12 cellular contexts compared by ENCODE assay signal in the genomic region with DNA sequence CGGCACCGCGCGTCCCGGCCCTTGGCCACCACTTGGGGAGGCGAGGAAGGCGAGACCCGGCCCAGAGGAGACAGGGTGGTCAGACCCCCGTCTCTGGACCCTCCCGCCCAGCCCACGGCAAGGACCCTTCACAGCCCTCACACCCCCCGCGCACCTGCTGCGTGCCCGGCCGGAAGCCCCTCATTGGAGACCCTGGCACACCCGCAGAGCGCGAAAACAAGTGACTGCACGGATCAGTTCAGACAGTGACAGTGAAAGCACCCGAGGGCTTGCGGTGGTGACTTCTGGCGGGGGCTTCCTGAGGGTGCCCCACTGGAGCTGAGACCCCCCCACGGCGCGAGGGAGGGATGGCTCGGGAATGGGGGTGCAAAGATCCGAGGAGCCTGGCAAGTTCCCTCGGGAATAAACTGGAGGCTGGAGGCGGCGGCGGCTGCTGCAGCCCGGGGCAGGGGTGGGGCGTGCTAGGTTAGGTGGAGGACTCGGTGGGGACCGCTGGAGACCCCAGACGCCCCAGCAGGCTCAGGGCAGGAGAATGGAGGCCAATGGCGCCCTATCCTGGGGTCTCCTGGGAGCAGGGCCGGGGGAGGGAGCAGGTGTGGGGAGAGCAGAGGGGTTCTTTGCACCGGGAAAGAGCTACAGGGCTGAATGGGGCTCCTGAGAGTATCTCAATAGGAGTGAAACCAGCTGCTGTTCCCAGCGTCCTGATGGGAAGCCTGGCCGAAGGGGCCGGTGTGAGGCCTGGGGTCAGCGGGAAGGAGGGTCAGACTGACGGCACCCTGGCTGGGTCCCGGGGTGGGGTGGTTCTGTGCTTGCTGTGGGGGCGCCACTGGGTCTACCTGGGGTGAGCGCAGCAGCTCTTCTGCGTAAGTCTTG. TPM values are rescaled to one million over a fixed set of nuclear protein-coding genes. Genes with fewer than 3 reads are reported as not detected.
DNase-seq lines count a peak whose midpoint lies in the region; TF ChIP-seq lines count a peak whose summit lies in the region.
"Had no signal": no experiment of that assay in that cellular context is flagged by ENCODE, and none has a peak within 500 bp of the region (broad histone marks: within the 10 kb centered on the region; RNA-seq: fewer than 3 reads in every experiment).

No MANE protein-coding gene starts in this region.

- no peaks in the 10 kb centered on the region for H3K79me2 ChIP-seq in PC-9 (ENCODE audit: low read depth)

- H3K9ac ChIP-seq in iPS-18a (ENCODE audit: low read length) = no peak overlapping the region

- peaks cover 6% of the 10 kb centered on the region; the same call in 1 of the 2 replicates for H3F3A ChIP-seq in PC-9 (ENCODE audit: insufficient read depth, low read depth)

- intact Hi-C loops in PC-9 (cut with micrococcal nuclease; ENCODE audit: unreplicated experiment) = no loop called here

- H3K4me1 ChIP-seq in BE2C (peaks cover 26% of the 10 kb centered on the region), PC-9 (replicated peaks; ENCODE audit: insufficient read depth) (peaks cover 4% of the 10 kb centered on the region; the same call in 1 of the 2 replicates), iPS-18a (ENCODE audit: control insufficient read depth, low read depth, low read length) (no peaks in the 10 kb centered on the region)

- H2AFZ ChIP-seq in PC-9 = no peak overlapping the region

- 0 out of 2 replicates have a peak, but pooled peaks cover 4% of the 10 kb centered on the region for H4K20me1 ChIP-seq in PC-9 (ENCODE audit: insufficient read depth)

- CTCF ChIA-PET in PC-9 (lab: Charles Lee) = interaction anchor here (0.6 to 0.7 kb wide), 3 partner anchors 27 to 641 kb away, joined by 3 to 7 read pairs (median 4); no protein-coding TSS in a partner anchor

- no peak for DNase-seq in BE2C
- peak; percentile 62 for DNase-seq in DMS53 (lab: John Stamatoyannopoulos, UW)
- no peak for DNase-seq in PC-9
- no peak for DNase-seq in hippocampal formation (lab: John Stamatoyannopoulos, UW)
- no peak for DNase-seq in G401 (ENCODE audit: low spot score)
- DNase-seq in amniotic stem cell (lab: John Stamatoyannopoulos, UW) = no peak
- DNase-seq: activated CD4-positive, alpha-beta T cell treated with anti-CD3 and anti-CD28 coated beads for 48 hours; activated naive CD4-positive, alpha-beta T cell treated with anti-CD3 and anti-CD28 coated beads for 36 hours; dermis blood vessel endothelial cell; mesenchymal stem cell had no signal

- POLR2A ChIA-PET in PC-9 (lab: Charles Lee; ENCODE audit: unreplicated experiment) = no interaction called here

- H3K27ac ChIP-seq in PC-9 (no peak overlapping the region), iPS-18a (ENCODE audit: low read length) (no peak overlapping the region)

- BruUV-seq in PC-9 (replicated peaks; lab: Mats Ljungman, UMichigan) = no TSS peak

- H3K9me3 ChIP-seq in BE2C = no peaks in the 10 kb centered on the region
- H3K9me3 ChIP-seq in PC-9 (ENCODE audit: insufficient read depth, low read depth) = no peaks in the 10 kb centered on the region
- H3K9me3 ChIP-seq in iPS-18a (ENCODE audit: control insufficient read depth, low read depth, low read length) = no peaks in the 10 kb centered on the region
- H3K9me3 ChIP-seq: tibial nerve had no signal

- peaks cover 9% of the 10 kb centered on the region for H3K36me3 ChIP-seq in BE2C
- no peaks in the 10 kb centered on the region for H3K36me3 ChIP-seq in PC-9 (ENCODE audit: low read depth)
- H3K36me3 ChIP-seq in iPS-18a (ENCODE audit: control insufficient read depth, low read depth, low read length) = no peaks in the 10 kb centered on the region
- H3K36me3 ChIP-seq: tibial nerve had no signal

- no peak for TF ChIP-seq CTCF in BE2C (IDR thresholded peaks at IDR 0.05; ENCODE audit: low read depth, low read length)
- TF ChIP-seq CTCF in PC-9 (conservative IDR thresholded peaks at IDR 0.05) = no peak

- H3K4me3 ChIP-seq in BE2C (ENCODE audit: low read depth, low read length) (peak overlapping the region; percentile 51), PC-9 (no peak overlapping the region; the same call in 1 of the 2 replicates), iPS-18a (ENCODE audit: low read length) (peak overlapping the region; percentile 39)

- H3K9me2 ChIP-seq in PC-9 (ENCODE audit: insufficient read depth) = no peaks in the 10 kb centered on the region

- H3K4me2 ChIP-seq in PC-9 = peak overlapping the region; percentile 36; the same call in 1 of the 2 replicates

- in situ Hi-C loops in G401 (cut with HindIII; ENCODE audit: low sequenced_read_pairs) = loop anchor here (25.0 kb wide), 1 partner anchor 156 kb away; no protein-coding TSS in a partner anchor

- H3K27me3 ChIP-seq in BE2C = no peaks in the 10 kb centered on the region
- H3K27me3 ChIP-seq in PC-9 (ENCODE audit: insufficient read depth, low read depth) = peaks cover 79% of the 10 kb centered on the region
- H3K27me3 ChIP-seq in iPS-18a (ENCODE audit: control insufficient read depth, insufficient read depth, low read length) = peaks cover 83% of the 10 kb centered on the region

RNA-seq across cellular contexts. Expression of a gene that starts 0.8 kb away (rescaled TPM):
- 94.6 TPM for polyA plus RNA-seq in BE2C (2012; ENCODE audit: insufficient read depth, insufficient read length, low read depth)
- total RNA-seq in PC-9 (2021) = 22.2 and 24.0 TPM in 2 replicates
- 14.6 and 19.4 TPM in 2 replicates for total RNA-seq in G401 (2014; rRNA removed; shearing (Covaris generic))
- total RNA-seq: dermis blood vessel endothelial cell had no signal

RNA-seq across cellular contexts. Expression of a gene that starts 8.5 kb away (rescaled TPM):
- polyA plus RNA-seq in BE2C (2012; ENCODE audit: insufficient read depth, insufficient read length, low read depth) = 294 TPM
- total RNA-seq in PC-9 (2021) = 77.5 and 88.5 TPM in 2 replicates
- total RNA-seq in G401 (2014; rRNA removed; shearing (Covaris generic)) = 428 and 493 TPM in 2 replicates

RNA-seq across cellular contexts. Expression of a gene that starts 14.5 kb away (rescaled TPM):
- polyA plus RNA-seq in BE2C (2012; ENCODE audit: insufficient read depth, insufficient read length, low read depth) = 205 TPM
- total RNA-seq in PC-9 (2021) = 55.0 and 102 TPM in 2 replicates
- total RNA-seq in G401 (2014; rRNA removed; shearing (Covaris generic)) = 45.5 and 47.6 TPM in 2 replicates

RNA-seq across cellular contexts. Expression of a gene that starts 16.2 kb away (rescaled TPM):
- 67.0 TPM for polyA plus RNA-seq in BE2C (2012; ENCODE audit: insufficient read depth, insufficient read length, low read depth)
- 23.9 and 33.6 TPM in 2 replicates for total RNA-seq in PC-9 (2021)
- total RNA-seq in G401 (2014; rRNA removed; shearing (Covaris generic)) = 6.2 and 7.9 TPM in 2 replicates

RNA-seq across cellular contexts. Expression of a gene that starts 19.8 kb away (rescaled TPM):
- 26.4 TPM for polyA plus RNA-seq in BE2C (2012; ENCODE audit: insufficient read depth, insufficient read length, low read depth)
- 4.2 and 6.4 TPM in 2 replicates for total RNA-seq in PC-9 (2021)
- total RNA-seq in G401 (2014; rRNA removed; shearing (Covaris generic)) = 20.0 and 26.4 TPM in 2 replicates
